In genomic region chr5:150627731-150628545, GRCh38 we compare ENCODE assay signal across 1 cellular context.
TF ChIP-seq lines count a peak whose summit lies in the region.

No MANE protein-coding gene starts in this region.

TF ChIP-seq in GM12878, 131 proteins besides CTCF, POLR2A, EP300 and RAD21:
- TF ChIP-seq PRDM15 (CRISPR knock-in tag; IDR thresholded peaks at IDR 0.05) = no peak
- peak; percentile 24; the same call in 1 of the 2 replicates for TF ChIP-seq RUNX3 (IDR thresholded peaks at IDR 0.05; ENCODE audit: low read length)
